In the genomic region with DNA sequence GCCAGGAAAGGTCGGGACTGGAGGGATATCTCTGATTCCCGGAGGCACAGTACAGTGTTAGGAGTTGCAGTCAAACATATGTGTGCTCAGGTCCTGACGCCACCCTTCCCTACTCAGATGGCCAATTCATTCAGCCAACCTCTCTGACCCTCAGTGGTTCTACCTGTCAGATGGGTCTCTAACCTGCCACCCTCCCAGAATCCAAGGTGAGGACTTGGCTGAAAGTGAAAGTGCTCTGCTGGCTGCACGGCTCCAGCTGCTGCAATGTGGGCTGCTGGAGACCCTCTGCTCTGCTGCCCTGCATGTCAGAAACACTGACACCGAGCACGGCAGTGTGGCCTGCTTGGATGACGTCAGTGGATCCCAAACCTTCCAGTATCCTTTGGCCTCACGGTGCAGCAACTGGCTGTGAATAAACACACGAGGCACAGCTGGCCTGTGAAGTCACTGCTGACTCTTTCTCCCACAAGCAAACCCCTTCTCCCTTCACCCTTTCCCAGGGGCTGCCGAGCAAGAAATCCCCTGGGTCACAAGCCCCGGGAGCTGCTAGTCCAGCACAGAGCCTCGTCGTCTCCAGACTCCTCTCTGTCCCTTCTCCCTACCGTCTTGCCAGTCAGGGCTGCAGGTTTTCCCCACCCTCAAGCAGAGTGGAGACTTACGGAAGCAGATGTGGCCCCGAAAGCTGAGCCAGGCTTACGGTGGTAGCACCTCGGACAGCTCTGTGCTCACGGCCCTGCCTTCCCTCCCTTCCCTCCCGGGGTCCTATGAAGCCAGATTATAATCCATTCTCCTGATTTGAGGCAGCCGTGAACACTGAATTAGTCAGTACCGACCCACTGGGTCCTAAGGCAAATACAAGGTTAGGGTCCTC, we compare ENCODE assay signal across 1 cellular context.
A peak's percentile ranks its signal among the peaks of the same experiment; 100 is the strongest.
TF ChIP-seq lines count a peak whose summit lies in the region.

No MANE protein-coding gene starts in this region.

TF ChIP-seq in H1, 55 proteins besides CTCF, POLR2A, EP300 and RAD21:
- no peak for TF ChIP-seq CBX8 (IDR thresholded peaks at IDR 0.05; ENCODE audit: borderline replicate concordance, low read depth, low read length)
- peak; percentile 38; the same call in 1 of the 2 replicates for TF ChIP-seq TBP (IDR thresholded peaks at IDR 0.05; ENCODE audit: low read depth, low read length)
- no peak for TF ChIP-seq RXRA (IDR thresholded peaks at IDR 0.05; ENCODE audit: insufficient read depth, low read depth, low read length)
- no peak for TF ChIP-seq RFX5 (IDR thresholded peaks at IDR 0.05; ENCODE audit: borderline replicate concordance, low read depth, low read length)
- no peak for TF ChIP-seq SIRT6 (IDR thresholded peaks at IDR 0.05; ENCODE audit: low read length)
- TF ChIP-seq, protein P1, sequence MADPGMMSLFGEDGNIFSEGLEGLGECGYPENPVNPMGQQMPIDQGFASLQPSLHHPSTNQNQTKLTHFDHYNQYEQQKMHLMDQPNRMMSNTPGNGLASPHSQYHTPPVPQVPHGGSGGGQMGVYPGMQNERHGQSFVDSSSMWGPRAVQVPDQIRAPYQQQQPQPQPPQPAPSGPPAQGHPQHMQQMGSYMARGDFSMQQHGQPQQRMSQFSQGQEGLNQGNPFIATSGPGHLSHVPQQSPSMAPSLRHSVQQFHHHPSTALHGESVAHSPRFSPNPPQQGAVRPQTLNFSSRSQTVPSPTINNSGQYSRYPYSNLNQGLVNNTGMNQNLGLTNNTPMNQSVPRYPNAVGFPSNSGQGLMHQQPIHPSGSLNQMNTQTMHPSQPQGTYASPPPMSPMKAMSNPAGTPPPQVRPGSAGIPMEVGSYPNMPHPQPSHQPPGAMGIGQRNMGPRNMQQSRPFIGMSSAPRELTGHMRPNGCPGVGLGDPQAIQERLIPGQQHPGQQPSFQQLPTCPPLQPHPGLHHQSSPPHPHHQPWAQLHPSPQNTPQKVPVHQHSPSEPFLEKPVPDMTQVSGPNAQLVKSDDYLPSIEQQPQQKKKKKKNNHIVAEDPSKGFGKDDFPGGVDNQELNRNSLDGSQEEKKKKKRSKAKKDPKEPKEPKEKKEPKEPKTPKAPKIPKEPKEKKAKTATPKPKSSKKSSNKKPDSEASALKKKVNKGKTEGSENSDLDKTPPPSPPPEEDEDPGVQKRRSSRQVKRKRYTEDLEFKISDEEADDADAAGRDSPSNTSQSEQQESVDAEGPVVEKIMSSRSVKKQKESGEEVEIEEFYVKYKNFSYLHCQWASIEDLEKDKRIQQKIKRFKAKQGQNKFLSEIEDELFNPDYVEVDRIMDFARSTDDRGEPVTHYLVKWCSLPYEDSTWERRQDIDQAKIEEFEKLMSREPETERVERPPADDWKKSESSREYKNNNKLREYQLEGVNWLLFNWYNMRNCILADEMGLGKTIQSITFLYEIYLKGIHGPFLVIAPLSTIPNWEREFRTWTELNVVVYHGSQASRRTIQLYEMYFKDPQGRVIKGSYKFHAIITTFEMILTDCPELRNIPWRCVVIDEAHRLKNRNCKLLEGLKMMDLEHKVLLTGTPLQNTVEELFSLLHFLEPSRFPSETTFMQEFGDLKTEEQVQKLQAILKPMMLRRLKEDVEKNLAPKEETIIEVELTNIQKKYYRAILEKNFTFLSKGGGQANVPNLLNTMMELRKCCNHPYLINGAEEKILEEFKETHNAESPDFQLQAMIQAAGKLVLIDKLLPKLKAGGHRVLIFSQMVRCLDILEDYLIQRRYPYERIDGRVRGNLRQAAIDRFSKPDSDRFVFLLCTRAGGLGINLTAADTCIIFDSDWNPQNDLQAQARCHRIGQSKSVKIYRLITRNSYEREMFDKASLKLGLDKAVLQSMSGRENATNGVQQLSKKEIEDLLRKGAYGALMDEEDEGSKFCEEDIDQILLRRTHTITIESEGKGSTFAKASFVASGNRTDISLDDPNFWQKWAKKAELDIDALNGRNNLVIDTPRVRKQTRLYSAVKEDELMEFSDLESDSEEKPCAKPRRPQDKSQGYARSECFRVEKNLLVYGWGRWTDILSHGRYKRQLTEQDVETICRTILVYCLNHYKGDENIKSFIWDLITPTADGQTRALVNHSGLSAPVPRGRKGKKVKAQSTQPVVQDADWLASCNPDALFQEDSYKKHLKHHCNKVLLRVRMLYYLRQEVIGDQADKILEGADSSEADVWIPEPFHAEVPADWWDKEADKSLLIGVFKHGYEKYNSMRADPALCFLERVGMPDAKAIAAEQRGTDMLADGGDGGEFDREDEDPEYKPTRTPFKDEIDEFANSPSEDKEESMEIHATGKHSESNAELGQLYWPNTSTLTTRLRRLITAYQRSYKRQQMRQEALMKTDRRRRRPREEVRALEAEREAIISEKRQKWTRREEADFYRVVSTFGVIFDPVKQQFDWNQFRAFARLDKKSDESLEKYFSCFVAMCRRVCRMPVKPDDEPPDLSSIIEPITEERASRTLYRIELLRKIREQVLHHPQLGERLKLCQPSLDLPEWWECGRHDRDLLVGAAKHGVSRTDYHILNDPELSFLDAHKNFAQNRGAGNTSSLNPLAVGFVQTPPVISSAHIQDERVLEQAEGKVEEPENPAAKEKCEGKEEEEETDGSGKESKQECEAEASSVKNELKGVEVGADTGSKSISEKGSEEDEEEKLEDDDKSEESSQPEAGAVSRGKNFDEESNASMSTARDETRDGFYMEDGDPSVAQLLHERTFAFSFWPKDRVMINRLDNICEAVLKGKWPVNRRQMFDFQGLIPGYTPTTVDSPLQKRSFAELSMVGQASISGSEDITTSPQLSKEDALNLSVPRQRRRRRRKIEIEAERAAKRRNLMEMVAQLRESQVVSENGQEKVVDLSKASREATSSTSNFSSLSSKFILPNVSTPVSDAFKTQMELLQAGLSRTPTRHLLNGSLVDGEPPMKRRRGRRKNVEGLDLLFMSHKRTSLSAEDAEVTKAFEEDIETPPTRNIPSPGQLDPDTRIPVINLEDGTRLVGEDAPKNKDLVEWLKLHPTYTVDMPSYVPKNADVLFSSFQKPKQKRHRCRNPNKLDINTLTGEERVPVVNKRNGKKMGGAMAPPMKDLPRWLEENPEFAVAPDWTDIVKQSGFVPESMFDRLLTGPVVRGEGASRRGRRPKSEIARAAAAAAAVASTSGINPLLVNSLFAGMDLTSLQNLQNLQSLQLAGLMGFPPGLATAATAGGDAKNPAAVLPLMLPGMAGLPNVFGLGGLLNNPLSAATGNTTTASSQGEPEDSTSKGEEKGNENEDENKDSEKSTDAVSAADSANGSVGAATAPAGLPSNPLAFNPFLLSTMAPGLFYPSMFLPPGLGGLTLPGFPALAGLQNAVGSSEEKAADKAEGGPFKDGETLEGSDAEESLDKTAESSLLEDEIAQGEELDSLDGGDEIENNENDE (IDR thresholded peaks at IDR 0.05; ENCODE audit: insufficient replicate concordance, low read length) = no peak
- no peak for TF ChIP-seq SP2 (IDR thresholded peaks at IDR 0.05; ENCODE audit: low read length)
- no peak for TF ChIP-seq USF2 (IDR thresholded peaks at IDR 0.05; ENCODE audit: low read length)
- TF ChIP-seq FOSL1 (IDR thresholded peaks at IDR 0.05; ENCODE audit: insufficient read depth, low read depth, low read length) = no peak
- TF ChIP-seq EGR1 (IDR thresholded peaks at IDR 0.05; ENCODE audit: borderline replicate concordance, low read depth, low read length) = no peak
- TF ChIP-seq RNF2 (IDR thresholded peaks at IDR 0.05; ENCODE audit: borderline replicate concordance, low read depth, low read length, missing control alignments, poor library complexity, severe bottlenecking) = no peak
- no peak for TF ChIP-seq ATF3 (IDR thresholded peaks at IDR 0.05; ENCODE audit: insufficient read depth, low read depth, low read length)
- TF ChIP-seq RBBP5 (IDR thresholded peaks at IDR 0.05; ENCODE audit: borderline replicate concordance, low read depth, low read length) = no peak
- no peak for TF ChIP-seq CREB1 (IDR thresholded peaks at IDR 0.05)
- peak; percentile 54; the same call in 1 of the 2 replicates for TF ChIP-seq GABPA (IDR thresholded peaks at IDR 0.05; ENCODE audit: borderline replicate concordance, insufficient read depth, low read length)
- no peak for TF ChIP-seq EZH2 (IDR thresholded peaks at IDR 0.05; ENCODE audit: low read depth, low read length, severe bottlenecking)
- no peak for TF ChIP-seq KDM5A (IDR thresholded peaks at IDR 0.05; ENCODE audit: low read length)
- no peak for TF ChIP-seq POU5F1 (IDR thresholded peaks at IDR 0.05; ENCODE audit: low read depth, low read length)
- no peak for TF ChIP-seq E2F6 (IDR thresholded peaks at IDR 0.05)
- TF ChIP-seq SAP30 (IDR thresholded peaks at IDR 0.05; ENCODE audit: insufficient read depth, insufficient replicate concordance, low read length) = no peak
- TF ChIP-seq SP1 (IDR thresholded peaks at IDR 0.05; ENCODE audit: low read depth, low read length) = no peak
- no peak for TF ChIP-seq TCF12 (IDR thresholded peaks at IDR 0.05; ENCODE audit: low read depth, low read length)
- no peak for TF ChIP-seq TEAD4 (IDR thresholded peaks at IDR 0.05; ENCODE audit: low read depth, low read length)
- TF ChIP-seq GTF2F1 (IDR thresholded peaks at IDR 0.05; ENCODE audit: borderline replicate concordance, low read depth, low read length) = no peak
- TF ChIP-seq YY1 (IDR thresholded peaks at IDR 0.05; ENCODE audit: low read depth, low read length) = no peak
- TF ChIP-seq PHF8 (conservative IDR thresholded peaks at IDR 0.05; ENCODE audit: low read depth, low read length) = no peak
- TF ChIP-seq BRCA1 (IDR thresholded peaks at IDR 0.05; ENCODE audit: low read depth, low read length) = no peak
- TF ChIP-seq POLR2AphosphoS5 (IDR thresholded peaks at IDR 0.05; ENCODE audit: low read depth, low read length) = no peak
- peak; percentile 88 to 89; a peak in 2 of 4 replicates for TF ChIP-seq SIN3A (conservative IDR thresholded peaks at IDR 0.05 in 1 of 2, IDR thresholded peaks at IDR 0.05 in 1 of 2; ENCODE audit: low read depth in 1 of 2, low read length in 2 of 2)
- no peak for TF ChIP-seq NRF1 (IDR thresholded peaks at IDR 0.05; ENCODE audit: low read depth, low read length)
- TF ChIP-seq HDAC6 (IDR thresholded peaks at IDR 0.05; ENCODE audit: low read depth, low read length) = no peak
- no peak for TF ChIP-seq TAF1 (IDR thresholded peaks at IDR 0.05; ENCODE audit: low read depth, low read length)
- TF ChIP-seq SIX5 (IDR thresholded peaks at IDR 0.05; ENCODE audit: low read depth, low read length) = no peak
- no peak for TF ChIP-seq HDAC2 (IDR thresholded peaks at IDR 0.05; ENCODE audit: borderline replicate concordance in 1 of 2, low read depth in 2 of 2, low read length in 2 of 2)
- no peak for TF ChIP-seq BACH1 (IDR thresholded peaks at IDR 0.05; ENCODE audit: low read length)
- peak; percentile 30 for TF ChIP-seq ASH2L (IDR thresholded peaks at IDR 0.05; ENCODE audit: low read length)
- no peak for TF ChIP-seq JUN (IDR thresholded peaks at IDR 0.05; ENCODE audit: low read depth, low read length)
- TF ChIP-seq NANOG (IDR thresholded peaks at IDR 0.05; ENCODE audit: insufficient read depth, low read depth, low read length, poor library complexity, severe bottlenecking) = no peak
- no peak for TF ChIP-seq TAF7 (optimal IDR thresholded peaks at IDR 0.05; ENCODE audit: borderline replicate concordance, low read depth, low read length)
- TF ChIP-seq, protein P2, sequence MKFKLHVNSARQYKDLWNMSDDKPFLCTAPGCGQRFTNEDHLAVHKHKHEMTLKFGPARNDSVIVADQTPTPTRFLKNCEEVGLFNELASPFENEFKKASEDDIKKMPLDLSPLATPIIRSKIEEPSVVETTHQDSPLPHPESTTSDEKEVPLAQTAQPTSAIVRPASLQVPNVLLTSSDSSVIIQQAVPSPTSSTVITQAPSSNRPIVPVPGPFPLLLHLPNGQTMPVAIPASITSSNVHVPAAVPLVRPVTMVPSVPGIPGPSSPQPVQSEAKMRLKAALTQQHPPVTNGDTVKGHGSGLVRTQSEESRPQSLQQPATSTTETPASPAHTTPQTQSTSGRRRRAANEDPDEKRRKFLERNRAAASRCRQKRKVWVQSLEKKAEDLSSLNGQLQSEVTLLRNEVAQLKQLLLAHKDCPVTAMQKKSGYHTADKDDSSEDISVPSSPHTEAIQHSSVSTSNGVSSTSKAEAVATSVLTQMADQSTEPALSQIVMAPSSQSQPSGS (IDR thresholded peaks at IDR 0.05; ENCODE audit: low read length) = no peak
- no peak for TF ChIP-seq SUZ12 (IDR thresholded peaks at IDR 0.05; ENCODE audit: low read length)
- no peak for TF ChIP-seq SP4 (IDR thresholded peaks at IDR 0.05; ENCODE audit: low read length)
- TF ChIP-seq CEBPB (IDR thresholded peaks at IDR 0.05; ENCODE audit: low read depth, low read length) = no peak
- TF ChIP-seq, protein P3, sequence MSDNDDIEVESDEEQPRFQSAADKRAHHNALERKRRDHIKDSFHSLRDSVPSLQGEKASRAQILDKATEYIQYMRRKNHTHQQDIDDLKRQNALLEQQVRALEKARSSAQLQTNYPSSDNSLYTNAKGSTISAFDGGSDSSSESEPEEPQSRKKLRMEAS (IDR thresholded peaks at IDR 0.05) = 0 out of 2 replicates have a peak, but pooled peaks have one; percentile 16
